27 cellular contexts compared by ENCODE assay signal in the genomic region with DNA sequence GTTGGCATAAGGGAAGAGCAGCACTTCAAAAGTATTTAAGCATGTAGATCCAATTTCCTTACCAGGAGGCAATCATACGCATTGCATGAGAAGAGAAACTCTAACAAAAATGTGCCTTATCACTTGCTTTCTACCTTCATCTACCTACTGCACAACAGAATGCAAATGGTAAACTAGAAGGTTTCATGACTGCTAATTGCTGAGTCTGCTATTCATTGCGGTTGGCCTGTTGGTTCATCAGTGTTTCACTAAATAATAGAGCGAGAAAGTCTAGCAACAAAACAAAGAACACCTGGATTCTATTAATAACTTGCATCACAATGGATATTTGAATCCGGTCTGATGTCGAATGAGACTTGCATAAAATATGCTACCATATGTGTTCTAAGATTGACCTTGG.
"Had no signal": no experiment of that assay in that cellular context is flagged by ENCODE, and none has a peak within 500 bp of the region (broad histone marks: within the 10 kb centered on the region; RNA-seq: fewer than 3 reads in every experiment).

No MANE protein-coding gene starts in this region.

- FAIRE-seq: endometrium, islet of Langerhans, keratinocyte had no signal

- H3K4me3 Mint-ChIP-seq: mesothelial cell of epicardium, naive B cell had no signal

- H3K27ac ChIP-seq: coronary artery, epithelial cell of prostate, esophagus squamous epithelium, gastrocnemius medialis, heart right ventricle, left lung, lower lobe of right lung had no signal

- H3K4me1 Mint-ChIP-seq: mesothelial cell of epicardium, naive B cell had no signal

- H3K27me3 ChIP-seq: dorsolateral prefrontal cortex, esophagus squamous epithelium, gastrocnemius medialis, left lung had no signal

- DNase-seq: dermis blood vessel endothelial cell; dorsolateral prefrontal cortex; effector CD4-positive, alpha-beta T cell; effector memory CD4-positive, alpha-beta T cell; erythroblast; esophagus squamous epithelium; foreskin fibroblast; foreskin melanocyte; gastrocnemius medialis; glutamatergic neuron; head of caudate nucleus; heart right ventricle; hippocampal formation; left cardiac atrium; left lung; left ventricle myocardium superior; lower lobe of right lung; mesenchymal stem cell; mucosa of descending colon; naive B cell had no signal

- ATAC-seq: esophagus mucosa, gastrocnemius medialis, heart right ventricle, left cardiac atrium, left lung, left ventricle myocardium superior, lower lobe of right lung, mucosa of descending colon had no signal

- H3K4me3 ChIP-seq: coronary artery, dorsolateral prefrontal cortex, esophagus squamous epithelium, gastrocnemius medialis, heart right ventricle, left lung, lower lobe of right lung, mucosa of descending colon had no signal

- H3K36me3 Mint-ChIP-seq: mesothelial cell of epicardium, naive B cell had no signal

- H3K9me3 ChIP-seq: esophagus squamous epithelium, gastrocnemius medialis, left lung, lower lobe of right lung, mucosa of descending colon had no signal

- H3K4me1 ChIP-seq: esophagus squamous epithelium, gastrocnemius medialis, heart right ventricle, left lung, lower lobe of right lung had no signal

- H3K36me3 ChIP-seq: esophagus squamous epithelium, gastrocnemius medialis, heart right ventricle, left lung, lower lobe of right lung had no signal

- H3K27ac Mint-ChIP-seq: mesothelial cell of epicardium, naive B cell had no signal
